Comparison of ENCODE assay signal across 3 cellular contexts in the genomic region with DNA sequence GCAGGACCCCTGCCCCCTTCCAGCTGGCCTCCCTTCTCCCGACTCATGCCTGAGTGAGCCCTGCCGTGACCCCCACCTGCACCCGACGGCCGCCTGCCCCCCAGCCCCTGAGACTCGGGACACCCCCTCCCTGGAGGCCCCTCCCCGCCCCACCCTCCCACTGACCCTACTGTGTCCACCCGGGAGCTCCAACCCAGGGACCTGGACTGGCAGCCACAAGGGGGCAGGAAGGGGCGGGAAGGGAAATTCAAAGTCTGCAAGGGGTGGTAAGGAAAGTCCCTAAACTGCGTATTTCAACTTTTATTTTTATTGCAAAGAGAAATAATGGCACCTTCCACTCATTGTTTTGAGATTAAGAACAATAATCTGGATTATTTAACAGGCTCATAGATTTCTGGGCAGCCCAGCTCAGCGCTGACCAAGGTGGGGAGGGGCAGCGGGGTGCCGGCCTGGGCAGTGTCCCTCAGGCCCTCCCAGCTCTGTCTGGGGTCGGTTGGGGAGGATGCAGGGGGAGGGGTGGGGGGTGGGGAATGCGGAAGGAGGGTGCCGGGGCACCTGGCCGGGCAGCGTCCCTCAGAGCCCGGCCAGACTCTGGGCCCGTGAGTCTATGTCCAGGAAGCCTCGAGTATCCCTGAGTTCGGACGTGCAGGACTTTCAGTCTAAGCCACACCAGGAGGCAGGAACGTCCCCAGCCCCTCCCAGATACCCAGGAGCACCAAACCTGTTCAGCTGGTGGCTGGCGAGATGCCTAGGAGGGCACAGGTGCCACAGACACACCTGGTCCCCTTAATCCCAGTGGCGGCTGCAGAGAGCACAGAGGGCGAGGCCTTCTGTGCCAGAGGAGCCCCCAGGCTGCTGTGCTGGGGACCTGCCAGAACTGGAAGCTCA.
TF ChIP-seq lines count a peak whose summit lies in the region.

No MANE protein-coding gene starts in this region.

TF ChIP-seq in A549, 52 proteins besides CTCF, POLR2A, EP300 and RAD21:
- TF ChIP-seq ESRRA (IDR thresholded peaks at IDR 0.05; ENCODE audit: borderline replicate concordance, low read length) (no peak), SMC3 (IDR thresholded peaks at IDR 0.05) (peak; percentile 54; the same call in 2 of the 3 replicates)

TF ChIP-seq in IMR-90, 13 proteins besides CTCF, POLR2A, EP300 and RAD21:
- TF ChIP-seq MXI1 (IDR thresholded peaks at IDR 0.05; ENCODE audit: borderline replicate concordance, low read depth, low read length) (no peak), MAZ (IDR thresholded peaks at IDR 0.05; ENCODE audit: borderline replicate concordance, low read depth, low read length) (no peak), NFE2L2 (IDR thresholded peaks at IDR 0.05; ENCODE audit: low read depth, low read length) (no peak), BHLHE40 (IDR thresholded peaks at IDR 0.05; ENCODE audit: low read depth, low read length) (no peak), CEBPB (IDR thresholded peaks at IDR 0.05; ENCODE audit: low read depth, low read length) (no peak), SMC3 (IDR thresholded peaks at IDR 0.05; ENCODE audit: low read depth, low read length) (no peak; the same call in 1 of the 2 replicates), RCOR1 (IDR thresholded peaks at IDR 0.05; ENCODE audit: insufficient replicate concordance, low read length) (no peak)
- TF ChIP-seq, protein P1, sequence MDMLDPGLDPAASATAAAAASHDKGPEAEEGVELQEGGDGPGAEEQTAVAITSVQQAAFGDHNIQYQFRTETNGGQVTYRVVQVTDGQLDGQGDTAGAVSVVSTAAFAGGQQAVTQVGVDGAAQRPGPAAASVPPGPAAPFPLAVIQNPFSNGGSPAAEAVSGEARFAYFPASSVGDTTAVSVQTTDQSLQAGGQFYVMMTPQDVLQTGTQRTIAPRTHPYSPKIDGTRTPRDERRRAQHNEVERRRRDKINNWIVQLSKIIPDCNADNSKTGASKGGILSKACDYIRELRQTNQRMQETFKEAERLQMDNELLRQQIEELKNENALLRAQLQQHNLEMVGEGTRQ (IDR thresholded peaks at IDR 0.05; ENCODE audit: low read depth, low read length), result no peak
- TF ChIP-seq, protein P2, sequence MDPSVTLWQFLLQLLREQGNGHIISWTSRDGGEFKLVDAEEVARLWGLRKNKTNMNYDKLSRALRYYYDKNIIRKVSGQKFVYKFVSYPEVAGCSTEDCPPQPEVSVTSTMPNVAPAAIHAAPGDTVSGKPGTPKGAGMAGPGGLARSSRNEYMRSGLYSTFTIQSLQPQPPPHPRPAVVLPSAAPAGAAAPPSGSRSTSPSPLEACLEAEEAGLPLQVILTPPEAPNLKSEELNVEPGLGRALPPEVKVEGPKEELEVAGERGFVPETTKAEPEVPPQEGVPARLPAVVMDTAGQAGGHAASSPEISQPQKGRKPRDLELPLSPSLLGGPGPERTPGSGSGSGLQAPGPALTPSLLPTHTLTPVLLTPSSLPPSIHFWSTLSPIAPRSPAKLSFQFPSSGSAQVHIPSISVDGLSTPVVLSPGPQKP (IDR thresholded peaks at IDR 0.05; ENCODE audit: borderline replicate concordance, low read depth, low read length), result no peak
TF ChIP-seq in IMR-90: peak in this region for 0.

TF ChIP-seq in GM12878, 131 proteins besides CTCF, POLR2A, EP300 and RAD21:
- TF ChIP-seq PAX8 (IDR thresholded peaks at IDR 0.05) (no peak), ZNF217 (IDR thresholded peaks at IDR 0.05) (0 out of 2 replicates have a peak, but pooled peaks have one; percentile 6), CREM (IDR thresholded peaks at IDR 0.05; ENCODE audit: low read depth) (peak; percentile 3; the same call in 1 of the 2 replicates), MXI1 (IDR thresholded peaks at IDR 0.05; ENCODE audit: low read depth, low read length) (0 out of 2 replicates have a peak, but pooled peaks have one; percentile 2), ZNF24 (IDR thresholded peaks at IDR 0.05) (0 out of 2 replicates have a peak, but pooled peaks have one; percentile 1)
